Comparison of ENCODE assay signal across 1 cellular context in genomic region chr16:84282533-84282932, GRCh38.
TF ChIP-seq lines count a peak whose summit lies in the region.

No MANE protein-coding gene starts in this region.

TF ChIP-seq in liver, 16 proteins besides CTCF, POLR2A, EP300 and RAD21:
- no peak for TF ChIP-seq ZBTB33 (IDR thresholded peaks at IDR 0.05)
- TF ChIP-seq RXRA (IDR thresholded peaks at IDR 0.05): peak; percentile 41 to 68
- TF ChIP-seq EGR1 (IDR thresholded peaks at IDR 0.05; ENCODE audit: low read depth in 2 of 2): no peak
